Comparison of ENCODE assay signal across 1 cellular context in the genomic region with DNA sequence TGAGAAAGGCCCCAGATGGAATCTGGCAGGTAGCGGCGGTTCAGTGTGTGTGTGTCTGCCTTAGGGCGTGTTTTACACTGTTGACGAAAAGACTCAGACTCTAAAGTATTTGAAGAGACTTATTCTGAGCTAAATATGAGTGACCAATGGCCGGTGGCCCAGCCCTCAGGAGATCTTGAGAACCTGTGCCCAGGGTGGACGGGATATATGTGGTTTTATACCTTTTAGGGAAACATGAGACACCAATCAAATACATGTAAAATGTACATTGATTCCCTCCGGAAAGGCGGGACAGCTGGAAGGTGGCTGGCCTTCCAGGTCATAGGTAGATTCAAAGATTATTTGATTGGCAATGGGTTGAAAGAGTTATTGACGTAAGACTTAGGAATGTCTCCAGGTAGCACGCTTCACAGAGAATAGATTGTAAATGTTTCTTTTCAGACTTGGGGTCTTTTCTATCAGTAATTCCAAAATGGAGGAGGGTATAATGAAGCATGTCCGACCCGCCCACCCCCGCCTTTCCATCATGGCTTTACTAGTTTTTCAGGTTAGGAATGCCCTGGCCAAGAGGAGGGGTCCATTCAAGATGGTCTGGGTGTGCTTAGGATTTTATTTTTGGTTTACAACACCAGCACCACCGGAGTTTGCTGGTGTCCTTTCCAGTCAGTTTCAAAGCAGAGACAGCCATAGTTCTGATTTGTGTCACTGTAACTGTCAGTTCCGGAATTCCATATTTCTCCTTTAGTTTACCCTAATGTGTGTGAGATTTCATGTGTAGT.
TF ChIP-seq lines count a peak whose summit lies in the region.

No MANE protein-coding gene starts in this region.

TF ChIP-seq in GM23338, 12 proteins besides CTCF, POLR2A, EP300 and RAD21 (continued from another document):
- TF ChIP-seq, protein P1, sequence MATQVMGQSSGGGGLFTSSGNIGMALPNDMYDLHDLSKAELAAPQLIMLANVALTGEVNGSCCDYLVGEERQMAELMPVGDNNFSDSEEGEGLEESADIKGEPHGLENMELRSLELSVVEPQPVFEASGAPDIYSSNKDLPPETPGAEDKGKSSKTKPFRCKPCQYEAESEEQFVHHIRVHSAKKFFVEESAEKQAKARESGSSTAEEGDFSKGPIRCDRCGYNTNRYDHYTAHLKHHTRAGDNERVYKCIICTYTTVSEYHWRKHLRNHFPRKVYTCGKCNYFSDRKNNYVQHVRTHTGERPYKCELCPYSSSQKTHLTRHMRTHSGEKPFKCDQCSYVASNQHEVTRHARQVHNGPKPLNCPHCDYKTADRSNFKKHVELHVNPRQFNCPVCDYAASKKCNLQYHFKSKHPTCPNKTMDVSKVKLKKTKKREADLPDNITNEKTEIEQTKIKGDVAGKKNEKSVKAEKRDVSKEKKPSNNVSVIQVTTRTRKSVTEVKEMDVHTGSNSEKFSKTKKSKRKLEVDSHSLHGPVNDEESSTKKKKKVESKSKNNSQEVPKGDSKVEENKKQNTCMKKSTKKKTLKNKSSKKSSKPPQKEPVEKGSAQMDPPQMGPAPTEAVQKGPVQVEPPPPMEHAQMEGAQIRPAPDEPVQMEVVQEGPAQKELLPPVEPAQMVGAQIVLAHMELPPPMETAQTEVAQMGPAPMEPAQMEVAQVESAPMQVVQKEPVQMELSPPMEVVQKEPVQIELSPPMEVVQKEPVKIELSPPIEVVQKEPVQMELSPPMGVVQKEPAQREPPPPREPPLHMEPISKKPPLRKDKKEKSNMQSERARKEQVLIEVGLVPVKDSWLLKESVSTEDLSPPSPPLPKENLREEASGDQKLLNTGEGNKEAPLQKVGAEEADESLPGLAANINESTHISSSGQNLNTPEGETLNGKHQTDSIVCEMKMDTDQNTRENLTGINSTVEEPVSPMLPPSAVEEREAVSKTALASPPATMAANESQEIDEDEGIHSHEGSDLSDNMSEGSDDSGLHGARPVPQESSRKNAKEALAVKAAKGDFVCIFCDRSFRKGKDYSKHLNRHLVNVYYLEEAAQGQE (IDR thresholded peaks at IDR 0.05; ENCODE audit: unreplicated experiment): no peak
- TF ChIP-seq NANOG (IDR thresholded peaks at IDR 0.05; ENCODE audit: borderline replicate concordance) (no peak), CREB1 (CRISPR knock-in tag; IDR thresholded peaks at IDR 0.05; ENCODE audit: low read depth) (no peak), STAT1 (IDR thresholded peaks at IDR 0.05; ENCODE audit: unreplicated experiment) (no peak), JUNB (IDR thresholded peaks at IDR 0.05; ENCODE audit: unreplicated experiment) (no peak), EZH2phosphoT487 (IDR thresholded peaks at IDR 0.05; ENCODE audit: unreplicated experiment) (no peak), ZNF114 (CRISPR knock-in tag; IDR thresholded peaks at IDR 0.05) (no peak), ZNF331 (CRISPR knock-in tag; IDR thresholded peaks at IDR 0.05; ENCODE audit: low read depth) (no peak)
- TF ChIP-seq, protein P2, sequence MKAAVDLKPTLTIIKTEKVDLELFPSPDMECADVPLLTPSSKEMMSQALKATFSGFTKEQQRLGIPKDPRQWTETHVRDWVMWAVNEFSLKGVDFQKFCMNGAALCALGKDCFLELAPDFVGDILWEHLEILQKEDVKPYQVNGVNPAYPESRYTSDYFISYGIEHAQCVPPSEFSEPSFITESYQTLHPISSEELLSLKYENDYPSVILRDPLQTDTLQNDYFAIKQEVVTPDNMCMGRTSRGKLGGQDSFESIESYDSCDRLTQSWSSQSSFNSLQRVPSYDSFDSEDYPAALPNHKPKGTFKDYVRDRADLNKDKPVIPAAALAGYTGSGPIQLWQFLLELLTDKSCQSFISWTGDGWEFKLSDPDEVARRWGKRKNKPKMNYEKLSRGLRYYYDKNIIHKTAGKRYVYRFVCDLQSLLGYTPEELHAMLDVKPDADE (IDR thresholded peaks at IDR 0.05): no peak
- TF ChIP-seq, protein P3, sequence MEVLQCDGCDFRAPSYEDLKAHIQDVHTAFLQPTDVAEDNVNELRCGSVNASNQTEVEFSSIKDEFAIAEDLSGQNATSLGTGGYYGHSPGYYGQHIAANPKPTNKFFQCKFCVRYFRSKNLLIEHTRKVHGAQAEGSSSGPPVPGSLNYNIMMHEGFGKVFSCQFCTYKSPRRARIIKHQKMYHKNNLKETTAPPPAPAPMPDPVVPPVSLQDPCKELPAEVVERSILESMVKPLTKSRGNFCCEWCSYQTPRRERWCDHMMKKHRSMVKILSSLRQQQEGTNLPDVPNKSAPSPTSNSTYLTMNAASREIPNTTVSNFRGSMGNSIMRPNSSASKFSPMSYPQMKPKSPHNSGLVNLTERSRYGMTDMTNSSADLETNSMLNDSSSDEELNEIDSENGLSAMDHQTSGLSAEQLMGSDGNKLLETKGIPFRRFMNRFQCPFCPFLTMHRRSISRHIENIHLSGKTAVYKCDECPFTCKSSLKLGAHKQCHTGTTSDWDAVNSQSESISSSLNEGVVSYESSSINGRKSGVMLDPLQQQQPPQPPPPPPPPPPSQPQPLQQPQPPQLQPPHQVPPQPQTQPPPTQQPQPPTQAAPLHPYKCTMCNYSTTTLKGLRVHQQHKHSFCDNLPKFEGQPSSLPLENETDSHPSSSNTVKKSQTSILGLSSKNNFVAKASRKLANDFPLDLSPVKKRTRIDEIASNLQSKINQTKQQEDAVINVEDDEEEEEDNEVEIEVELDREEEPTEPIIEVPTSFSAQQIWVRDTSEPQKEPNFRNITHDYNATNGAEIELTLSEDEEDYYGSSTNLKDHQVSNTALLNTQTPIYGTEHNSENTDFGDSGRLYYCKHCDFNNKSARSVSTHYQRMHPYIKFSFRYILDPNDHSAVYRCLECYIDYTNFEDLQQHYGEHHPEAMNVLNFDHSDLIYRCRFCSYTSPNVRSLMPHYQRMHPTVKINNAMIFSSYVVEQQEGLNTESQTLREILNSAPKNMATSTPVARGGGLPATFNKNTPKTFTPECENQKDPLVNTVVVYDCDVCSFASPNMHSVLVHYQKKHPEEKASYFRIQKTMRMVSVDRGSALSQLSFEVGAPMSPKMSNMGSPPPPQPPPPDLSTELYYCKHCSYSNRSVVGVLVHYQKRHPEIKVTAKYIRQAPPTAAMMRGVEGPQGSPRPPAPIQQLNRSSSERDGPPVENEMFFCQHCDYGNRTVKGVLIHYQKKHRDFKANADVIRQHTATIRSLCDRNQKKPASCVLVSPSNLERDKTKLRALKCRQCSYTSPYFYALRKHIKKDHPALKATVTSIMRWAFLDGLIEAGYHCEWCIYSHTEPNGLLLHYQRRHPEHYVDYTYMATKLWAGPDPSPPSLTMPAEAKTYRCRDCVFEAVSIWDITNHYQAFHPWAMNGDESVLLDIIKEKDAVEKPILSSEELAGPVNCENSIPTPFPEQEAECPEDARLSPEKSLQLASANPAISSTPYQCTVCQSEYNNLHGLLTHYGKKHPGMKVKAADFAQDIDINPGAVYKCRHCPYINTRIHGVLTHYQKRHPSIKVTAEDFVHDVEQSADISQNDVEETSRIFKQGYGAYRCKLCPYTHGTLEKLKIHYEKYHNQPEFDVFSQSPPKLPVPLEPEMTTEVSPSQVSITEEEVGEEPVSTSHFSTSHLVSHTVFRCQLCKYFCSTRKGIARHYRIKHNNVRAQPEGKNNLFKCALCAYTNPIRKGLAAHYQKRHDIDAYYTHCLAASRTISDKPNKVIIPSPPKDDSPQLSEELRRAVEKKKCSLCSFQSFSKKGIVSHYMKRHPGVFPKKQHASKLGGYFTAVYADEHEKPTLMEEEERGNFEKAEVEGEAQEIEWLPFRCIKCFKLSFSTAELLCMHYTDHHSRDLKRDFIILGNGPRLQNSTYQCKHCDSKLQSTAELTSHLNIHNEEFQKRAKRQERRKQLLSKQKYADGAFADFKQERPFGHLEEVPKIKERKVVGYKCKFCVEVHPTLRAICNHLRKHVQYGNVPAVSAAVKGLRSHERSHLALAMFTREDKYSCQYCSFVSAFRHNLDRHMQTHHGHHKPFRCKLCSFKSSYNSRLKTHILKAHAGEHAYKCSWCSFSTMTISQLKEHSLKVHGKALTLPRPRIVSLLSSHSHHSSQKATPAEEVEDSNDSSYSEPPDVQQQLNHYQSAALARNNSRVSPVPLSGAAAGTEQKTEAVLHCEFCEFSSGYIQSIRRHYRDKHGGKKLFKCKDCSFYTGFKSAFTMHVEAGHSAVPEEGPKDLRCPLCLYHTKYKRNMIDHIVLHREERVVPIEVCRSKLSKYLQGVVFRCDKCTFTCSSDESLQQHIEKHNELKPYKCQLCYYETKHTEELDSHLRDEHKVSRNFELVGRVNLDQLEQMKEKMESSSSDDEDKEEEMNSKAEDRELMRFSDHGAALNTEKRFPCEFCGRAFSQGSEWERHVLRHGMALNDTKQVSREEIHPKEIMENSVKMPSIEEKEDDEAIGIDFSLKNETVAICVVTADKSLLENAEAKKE (CRISPR knock-in tag; IDR thresholded peaks at IDR 0.05): no peak
